In genomic region chr2:240220371-240220770, GRCh38 we compare ENCODE assay signal across 21 cellular contexts.
DNase-seq lines count a peak whose midpoint lies in the region; ATAC-seq, FAIRE-seq and TF ChIP-seq lines count a peak whose summit lies in the region.
"Had no signal": no experiment of that assay in that cellular context is flagged by ENCODE, and none has a peak within 500 bp of the region (broad histone marks: within the 10 kb centered on the region; RNA-seq: fewer than 3 reads in every experiment).

No MANE protein-coding gene starts in this region.

- dilution Hi-C loops in mammary epithelial cell (cut with HindIII; ENCODE audit: low sequenced_read_pairs): loop anchor here (5.0 kb wide), 1 partner anchor 43 kb away; no protein-coding TSS in a partner anchor

- no peaks in the 10 kb centered on the region for H3K36me3 Mint-ChIP-seq in activated CD8-positive, alpha-beta memory T cell treated with anti-CD3 and anti-CD28 coated beads, Interleukin-2, amount 10 ng/mL, durations not matched to agents 7 days and 5 days
- H3K36me3 Mint-ChIP-seq: CD8-positive, alpha-beta memory T cell had no signal

- H3K9me3 ChIP-seq in mammary epithelial cell (replicated peaks; ENCODE audit: insufficient read depth, low read length) (no peaks in the 10 kb centered on the region), BE2C (no peaks in the 10 kb centered on the region)
- H3K9me3 ChIP-seq: prostate gland, upper lobe of left lung had no signal

- H3K27me3 ChIP-seq in mammary epithelial cell (ENCODE audit: insufficient read depth, low read length) (peaks cover 3% of the 10 kb centered on the region), BE2C (peaks cover 41% of the 10 kb centered on the region)
- H3K27me3 ChIP-seq: upper lobe of left lung had no signal

- H3K4me1 ChIP-seq in mammary epithelial cell (ENCODE audit: insufficient read depth, low read length) (no peaks in the 10 kb centered on the region), BE2C (no peaks in the 10 kb centered on the region)
- H3K4me1 ChIP-seq: esophagus muscularis mucosa, prostate gland, upper lobe of left lung had no signal

- BruUV-seq in mammary epithelial cell (replicated peaks; lab: Mats Ljungman, UMichigan): no TSS peak

- CTCF ChIA-PET in activated CD8-positive, alpha-beta memory T cell treated with anti-CD3 and anti-CD28 coated beads, Interleukin-2, amount 10 ng/mL, durations not matched to agents 7 days and 5 days (lab: Charles Lee): interaction anchor here (0.6 to 0.7 kb wide), 2 partner anchors 38 to 219 kb away, joined by 3 read pairs; no protein-coding TSS in a partner anchor
- CTCF ChIA-PET in mammary epithelial cell (lab: Charles Lee; ENCODE audit: low non-redundant PET): interaction anchor here (0.7 kb wide), 1 partner anchor 360 kb away, joined by 3 read pairs; no protein-coding TSS in a partner anchor

- H3K36me3 ChIP-seq in mammary epithelial cell (ENCODE audit: insufficient read depth, low read length) (no peaks in the 10 kb centered on the region), BE2C (no peaks in the 10 kb centered on the region)
- H3K36me3 ChIP-seq: esophagus muscularis mucosa, prostate gland, upper lobe of left lung had no signal

- H4K20me1 ChIP-seq in mammary epithelial cell (ENCODE audit: insufficient read depth, low read length): no peaks in the 10 kb centered on the region

- peaks cover 22% of the 10 kb centered on the region for H3K27me3 Mint-ChIP-seq in activated CD8-positive, alpha-beta memory T cell treated with anti-CD3 and anti-CD28 coated beads, Interleukin-2, amount 10 ng/mL, durations not matched to agents 7 days and 5 days

- no peaks in the 10 kb centered on the region for H3K79me2 ChIP-seq in mammary epithelial cell (ENCODE audit: insufficient read depth, low read length)

- no peak overlapping the region for H3K4me3 Mint-ChIP-seq in activated CD8-positive, alpha-beta memory T cell treated with anti-CD3 and anti-CD28 coated beads, Interleukin-2, amount 10 ng/mL, durations not matched to agents 7 days and 5 days
- H3K4me3 Mint-ChIP-seq: activated B cell treated with CpG ODN at 0.5 μM for 24 hours; CD8-positive, alpha-beta memory T cell; dendritic cell treated with granulocyte-macrophage colony-stimulating factor and Interleukin-4, amounts not matched to agents 40 ng/mL and 50 ng/mL, for 4 days; T-helper 17 cell had no signal

- WGBS in mammary epithelial cell (ENCODE audit: low coverage, missing lambda C conversion rate): 54% methylated on average over 3 of the region's 3 CpGs

- H2AFZ ChIP-seq in mammary epithelial cell (ENCODE audit: low read depth, low read length): no peak overlapping the region

- no peak for TF ChIP-seq CTCF in mammary epithelial cell (conservative IDR thresholded peaks at IDR 0.05 in 1 of 2, IDR thresholded peaks at IDR 0.05 in 1 of 2; ENCODE audit: extremely low read depth in 1 of 2, insufficient read depth in 1 of 2, low read depth in 1 of 2, low read length in 2 of 2)
- no peak for TF ChIP-seq CTCF in BE2C (IDR thresholded peaks at IDR 0.05; ENCODE audit: low read depth, low read length)
- no peak for TF ChIP-seq CTCF in coronary artery (IDR thresholded peaks at IDR 0.05)

- in situ Hi-C loops in mammary epithelial cell (cut with MboI; ENCODE audit: low sequenced_read_pairs in 2 of 2): no loop called here

- intact Hi-C loops in mammary epithelial cell (cut with micrococcal nuclease): no loop called here

- peak; percentile 1 for DNase-seq in activated CD8-positive, alpha-beta memory T cell treated with anti-CD3 and anti-CD28 coated beads, Interleukin-2, amount 10 ng/mL, durations not matched to agents 7 days and 5 days
- no peak for DNase-seq in activated CD8-positive, alpha-beta memory T cell treated with anti-CD3 and anti-CD28 coated beads, Interleukin-2, amount 50 U/mL, for 4 hours
- DNase-seq in mammary epithelial cell: peak; percentile 57
- DNase-seq in islet precursor cell: peak; percentile 61
- peak; percentile 39 for DNase-seq in urothelium cell line (ENCODE audit: low spot score)
- no peak for DNase-seq in BE2C
- no peak for DNase-seq in NCI-H2081 treated with DMSO at 0.1 percent for 48 hours (lab: John Stamatoyannopoulos, UW)
- DNase-seq in coronary artery (ENCODE audit: low spot score): no peak
- DNase-seq: activated B cell treated with CpG ODN at 0.5 μM for 24 hours; activated effector memory CD4-positive, alpha-beta T cell treated with Interleukin-2 at 50 U/mL for 16 hours; CD8-positive, alpha-beta memory T cell; NCI-H1436 treated with DMSO at 0.1 percent for 48 hours; NCI-H345; SHP77; stimulated activated naive CD4-positive, alpha-beta T cell; T-helper 17 cell; upper lobe of left lung had no signal

- no peaks in the 10 kb centered on the region for H3K4me1 Mint-ChIP-seq in activated CD8-positive, alpha-beta memory T cell treated with anti-CD3 and anti-CD28 coated beads, Interleukin-2, amount 10 ng/mL, durations not matched to agents 7 days and 5 days
- H3K4me1 Mint-ChIP-seq: activated B cell treated with CpG ODN at 0.5 μM for 24 hours; CD8-positive, alpha-beta memory T cell had no signal

- ATAC-seq in activated CD8-positive, alpha-beta memory T cell treated with anti-CD3 and anti-CD28 coated beads, Interleukin-2, amount 10 ng/mL, durations not matched to agents 7 days and 5 days: no peak
- ATAC-seq: T-helper 17 cell had no signal

- H3K4me3 ChIP-seq in mammary epithelial cell (replicated peaks in 1 of 3; ENCODE audit: insufficient read depth in 1 of 3, low read depth in 2 of 3, low read length in 3 of 3): no peak overlapping the region
- no peak overlapping the region for H3K4me3 ChIP-seq in BE2C (ENCODE audit: low read depth, low read length)
- no peak overlapping the region for H3K4me3 ChIP-seq in coronary artery
- H3K4me3 ChIP-seq: esophagus muscularis mucosa, prostate gland, upper lobe of left lung had no signal

- no peak overlapping the region for H3K27ac Mint-ChIP-seq in activated CD8-positive, alpha-beta memory T cell treated with anti-CD3 and anti-CD28 coated beads, Interleukin-2, amount 10 ng/mL, durations not matched to agents 7 days and 5 days
- H3K27ac Mint-ChIP-seq: activated B cell treated with CpG ODN at 0.5 μM for 24 hours; CD8-positive, alpha-beta memory T cell; dendritic cell treated with granulocyte-macrophage colony-stimulating factor and Interleukin-4, amounts not matched to agents 40 ng/mL and 50 ng/mL, for 4 days; T-helper 17 cell had no signal

- FAIRE-seq in urothelium cell line (lab: Jason Lieb, UNC): no peak
- FAIRE-seq: A204.1 had no signal

- no peaks in the 10 kb centered on the region for H3K9me3 Mint-ChIP-seq in activated CD8-positive, alpha-beta memory T cell treated with anti-CD3 and anti-CD28 coated beads, Interleukin-2, amount 10 ng/mL, durations not matched to agents 7 days and 5 days (ENCODE audit: low read depth)
- H3K9me3 Mint-ChIP-seq: activated B cell treated with CpG ODN at 0.5 μM for 24 hours; CD8-positive, alpha-beta memory T cell; dendritic cell treated with granulocyte-macrophage colony-stimulating factor and Interleukin-4, amounts not matched to agents 40 ng/mL and 50 ng/mL, for 4 days had no signal

- H3K4me2 ChIP-seq in mammary epithelial cell (ENCODE audit: insufficient read depth, low read depth, low read length): no peak overlapping the region

- H3K27ac ChIP-seq in mammary epithelial cell (ENCODE audit: insufficient read depth, low read depth, low read length) (no peak overlapping the region), coronary artery (no peak overlapping the region)
- H3K27ac ChIP-seq: esophagus muscularis mucosa, prostate gland, upper lobe of left lung had no signal

- H3K9ac ChIP-seq in mammary epithelial cell (ENCODE audit: insufficient read depth, low read length): no peak overlapping the region

Comparison
In these comparisons a context has a peak if more than half of its experiments do, and no peak if none do; other contexts are left out.
1. DNase-seq: peak in activated CD8-positive, alpha-beta memory T cell treated with anti-CD3 and anti-CD28 coated beads, Interleukin-2, amount 10 ng/mL, durations not matched to agents 7 days and 5 days (single experiment), mammary epithelial cell (single experiment), islet precursor cell (single experiment) and urothelium cell line (single experiment); none in activated CD8-positive, alpha-beta memory T cell treated with anti-CD3 and anti-CD28 coated beads, Interleukin-2, amount 50 U/mL, for 4 hours (single experiment), BE2C (single experiment), NCI-H2081 treated with DMSO at 0.1 percent for 48 hours (single experiment) and coronary artery (single experiment).